In the genomic region with DNA sequence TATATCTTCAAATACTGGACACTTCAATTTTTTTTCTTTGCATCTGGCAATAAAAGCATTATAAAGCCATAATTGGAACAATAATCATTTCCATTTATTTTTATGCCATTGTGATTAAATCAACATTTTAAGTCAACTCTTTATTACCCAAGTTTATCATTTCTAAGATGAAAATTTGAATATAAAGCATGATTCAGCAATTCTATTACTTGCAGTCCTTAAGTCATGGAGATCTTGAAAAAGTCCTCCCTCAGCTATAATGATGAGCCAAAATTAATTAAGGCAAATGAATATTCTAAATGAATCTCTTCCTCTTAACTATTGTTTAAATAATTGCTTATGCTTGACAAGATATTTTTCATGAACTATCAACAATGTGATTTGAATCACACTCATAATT, we compare ENCODE assay signal across 7 cellular contexts.
"Had no signal": no experiment of that assay in that cellular context is flagged by ENCODE, and none has a peak within 500 bp of the region (broad histone marks: within the 10 kb centered on the region; RNA-seq: fewer than 3 reads in every experiment).

No MANE protein-coding gene starts in this region.

- H3K27ac Mint-ChIP-seq: H9, IgD-negative memory B cell had no signal

- H3K4me3 Mint-ChIP-seq: H9, IgD-negative memory B cell had no signal

- H3K27ac ChIP-seq: GM23248, HL-60 had no signal

- H3K4me3 ChIP-seq: GM23248 had no signal

- H2AFZ ChIP-seq: GM23248 had no signal

- H3K9me3 Mint-ChIP-seq: H9 had no signal

- H3K9ac ChIP-seq: GM23248 had no signal

- H3K27me3 Mint-ChIP-seq: IgD-negative memory B cell had no signal

- DNase-seq: GM23248, GOT3, H9, HCEC 1CT, KG1 had no signal

- H3K36me3 Mint-ChIP-seq: IgD-negative memory B cell had no signal
